23 cellular contexts compared by ENCODE assay signal in genomic region chr15:33980159-33980558, GRCh38. TPM values are rescaled to one million over a fixed set of nuclear protein-coding genes. Genes with fewer than 3 reads are reported as not detected.
DNase-seq lines count a peak whose midpoint lies in the region; ATAC-seq, FAIRE-seq and TF ChIP-seq lines count a peak whose summit lies in the region.
"Had no signal": no experiment of that assay in that cellular context is flagged by ENCODE, and none has a peak within 500 bp of the region (broad histone marks: within the 10 kb centered on the region; RNA-seq: fewer than 3 reads in every experiment).

No MANE protein-coding gene starts in this region.

- H3K4me3 ChIP-seq in K562: no peak overlapping the region
- H3K4me3 ChIP-seq in keratinocyte (ENCODE audit: control insufficient read depth in 2 of 3, extremely low read depth in 1 of 3, insufficient read depth in 2 of 3, low read depth in 1 of 3, low read length in 3 of 3): no peak overlapping the region
- H3K4me3 ChIP-seq: GM23338 had no signal

- no peaks in the 10 kb centered on the region for H3K4me1 ChIP-seq in K562 (replicated peaks in 1 of 2; ENCODE audit: control insufficient read depth in 2 of 2, insufficient read depth in 2 of 2, low read length in 2 of 2)
- no peaks in the 10 kb centered on the region for H3K4me1 ChIP-seq in keratinocyte (ENCODE audit: control insufficient read depth, extremely low read depth, insufficient read depth, low read length)

- H3K79me2 ChIP-seq in K562 (ENCODE audit: control insufficient read depth, insufficient read depth, low read length) (no peaks in the 10 kb centered on the region), keratinocyte (ENCODE audit: control insufficient read depth, insufficient read depth, low read length) (no peaks in the 10 kb centered on the region)

- H3K9me1 ChIP-seq in K562 (ENCODE audit: control insufficient read depth, insufficient read depth, low read length) (no peaks in the 10 kb centered on the region), keratinocyte (ENCODE audit: control insufficient read depth, extremely low read depth, insufficient read depth, low read length) (no peaks in the 10 kb centered on the region)

- POLR2A ChIA-PET in K562 (lab: Yijun Ruan, JAX): no interaction called here

- no peak overlapping the region for H2AFZ ChIP-seq in K562 (ENCODE audit: low read depth, low read length)
- no peak overlapping the region for H2AFZ ChIP-seq in keratinocyte (ENCODE audit: control insufficient read depth, low read length)
- H2AFZ ChIP-seq: GM23338 had no signal

- FAIRE-seq in H54 (lab: Jason Lieb, UNC) (peak; percentile 30), K562 (lab: Jason Lieb, UNC) (peak; percentile 11), keratinocyte (lab: Jason Lieb, UNC) (peak; percentile 74)
- FAIRE-seq: D721Med, G401.6, GM12891, HepG2 had no signal

- ATAC-seq in K562 (no peak), GM18519 (IDR thresholded peaks at IDR 0.05; ENCODE audit: low FRiP score, unreplicated experiment) (no peak)
- ATAC-seq: GM23338, HCT116, HepG2 had no signal

- TF ChIP-seq EP300 in K562 (IDR thresholded peaks at IDR 0.05; ENCODE audit: low read length): no peak

- H3K36me3 ChIP-seq in K562 (ENCODE audit: control insufficient read depth, insufficient read depth, low read length): no peaks in the 10 kb centered on the region
- no peaks in the 10 kb centered on the region for H3K36me3 ChIP-seq in keratinocyte (ENCODE audit: control insufficient read depth in 2 of 2, extremely low read depth in 1 of 2, insufficient read depth in 2 of 2, low read length in 2 of 2)
- H3K36me3 ChIP-seq: BE2C had no signal

- BruUV-seq in K562 (replicated peaks; lab: Mats Ljungman, UMichigan): no TSS peak

- H4K20me1 ChIP-seq in K562 (replicated peaks; ENCODE audit: control insufficient read depth, insufficient read depth, low read length) (no peaks in the 10 kb centered on the region; the same call in 1 of the 2 replicates), keratinocyte (ENCODE audit: control insufficient read depth, extremely low read depth, insufficient read depth, low read length) (no peaks in the 10 kb centered on the region)

- CTCF ChIA-PET in K562 (lab: Yijun Ruan, JAX; ENCODE audit: low intra/inter-chr PET ratio): no interaction called here

- TF ChIP-seq CTCF in K562 (IDR thresholded peaks at IDR 0.05 in 2 of 3, conservative IDR thresholded peaks at IDR 0.05 in 1 of 3; ENCODE audit: insufficient read depth in 2 of 3, low read depth in 1 of 3, low read length in 3 of 3) (no peak), keratinocyte (optimal IDR thresholded peaks at IDR 0.05 in 1 of 3, IDR thresholded peaks at IDR 0.05 in 1 of 3, conservative IDR thresholded peaks at IDR 0.05 in 1 of 3; ENCODE audit: extremely low read depth in 1 of 3, insufficient read depth in 2 of 3, low read length in 3 of 3) (no peak), mesothelial cell of epicardium (IDR thresholded peaks at IDR 0.05; ENCODE audit: unreplicated experiment) (no peak)

- H3K9ac ChIP-seq in K562 (ENCODE audit: insufficient read depth in 1 of 2, low read depth in 2 of 2, low read length in 2 of 2): no peak overlapping the region
- no peak overlapping the region for H3K9ac ChIP-seq in keratinocyte (ENCODE audit: control insufficient read depth, extremely low read depth, insufficient read depth, low read length)

- in situ Hi-C loops in K562 (cut with MboI): no loop called here

- intact Hi-C loops in K562 (cut with micrococcal nuclease): no loop called here

- H3K36me3 Mint-ChIP-seq in mesothelial cell of epicardium: no peaks in the 10 kb centered on the region
- H3K36me3 Mint-ChIP-seq: CD4-positive, CD25-positive, alpha-beta regulatory T cell; IgD-negative memory B cell had no signal

- TF ChIP-seq POLR2A in H54 (IDR thresholded peaks at IDR 0.05; ENCODE audit: low read depth, low read length): no peak
- TF ChIP-seq POLR2A in K562 (conservative IDR thresholded peaks at IDR 0.05): no peak

- no peak overlapping the region for H3K27ac Mint-ChIP-seq in mesothelial cell of epicardium
- H3K27ac Mint-ChIP-seq: CD4-positive, CD25-positive, alpha-beta regulatory T cell had no signal

- no peaks in the 10 kb centered on the region for H3K4me1 Mint-ChIP-seq in mesothelial cell of epicardium
- H3K4me1 Mint-ChIP-seq: IgD-negative memory B cell had no signal

- no peak for TF ChIP-seq RAD21 in K562 (CRISPR knock-in tag; conservative IDR thresholded peaks at IDR 0.05 in 1 of 2, IDR thresholded peaks at IDR 0.05 in 1 of 2)

- H3K4me3 Mint-ChIP-seq in mesothelial cell of epicardium: no peak overlapping the region
- H3K4me3 Mint-ChIP-seq: CD4-positive, CD25-positive, alpha-beta regulatory T cell; CD8-positive, alpha-beta memory T cell; GM23338 had no signal

- H3K4me2 ChIP-seq in K562 (ENCODE audit: insufficient read depth, low read length): no peak overlapping the region
- no peak overlapping the region for H3K4me2 ChIP-seq in keratinocyte (ENCODE audit: control insufficient read depth, extremely low read depth, insufficient read depth, low read depth, low read length)
- H3K4me2 ChIP-seq: GM23338 had no signal

- no peaks in the 10 kb centered on the region for H3K27me3 Mint-ChIP-seq in mesothelial cell of epicardium (ENCODE audit: low read depth)
- H3K27me3 Mint-ChIP-seq: CD4-positive, CD25-positive, alpha-beta regulatory T cell; CD8-positive, alpha-beta memory T cell; IgD-negative memory B cell had no signal

- H3K9me3 ChIP-seq in K562 (replicated peaks; ENCODE audit: control insufficient read depth, insufficient read depth, low read depth, low read length): no peaks in the 10 kb centered on the region
- H3K9me3 ChIP-seq in keratinocyte (ENCODE audit: control insufficient read depth, low read depth, low read length): no peaks in the 10 kb centered on the region
- H3K9me3 ChIP-seq: BE2C, Caco-2 had no signal

- 3% methylated on average over 7 of the region's 7 CpGs for WGBS in K562 (ENCODE audit: insufficient coverage, low coverage, missing lambda C conversion rate)

- no peaks in the 10 kb centered on the region for H3K9me3 Mint-ChIP-seq in mesothelial cell of epicardium
- H3K9me3 Mint-ChIP-seq: CD4-positive, CD25-positive, alpha-beta regulatory T cell; CD8-positive, alpha-beta memory T cell; GM23338; IgD-negative memory B cell had no signal

- DNase-seq in H54 (ENCODE audit: insufficient read length, low spot score) (no peak), K562 (ENCODE audit: extremely low read depth in 1 of 4, low spot score in 3 of 4) (no peak), keratinocyte (ENCODE audit: low read depth, low spot score) (no peak), putamen (ENCODE audit: low spot score) (peak; percentile 70), NCI-H1105 treated with DMSO at 0.1 percent for 48 hours (lab: John Stamatoyannopoulos, UW) (no peak), mesothelial cell of epicardium (ENCODE audit: low spot score in 2 of 2, unreplicated experiment in 2 of 2) (no peak)
- DNase-seq: ACHN; BE2C; C1 segment of cervical spinal cord; Caco-2; CD4-positive, CD25-positive, alpha-beta regulatory T cell; CD8-positive, alpha-beta memory T cell; H7; KG1 had no signal

- H3K27me3 ChIP-seq in K562 (ENCODE audit: control insufficient read depth in 2 of 2, insufficient read depth in 2 of 2, low read length in 2 of 2) (no peaks in the 10 kb centered on the region; a peak in 2 of 5 replicates), keratinocyte (ENCODE audit: control insufficient read depth, extremely low read depth, insufficient read depth, low read length) (no peaks in the 10 kb centered on the region)
- H3K27me3 ChIP-seq: BE2C had no signal

- no peak overlapping the region for H3K27ac ChIP-seq in K562 (ENCODE audit: extremely low read depth, low read depth, low read length)
- H3K27ac ChIP-seq in keratinocyte (ENCODE audit: control insufficient read depth, insufficient read depth, low read length): no peak overlapping the region
- H3K27ac ChIP-seq: HL-60 had no signal

- dilution Hi-C loops in keratinocyte (cut with MboI; ENCODE audit: extremely low pct_ligation_motif_present, low sequenced_read_pairs): no loop called here

RNA-seq across cellular contexts. Expression of gene CHRM5, which starts 11.9 kb away (rescaled TPM):
- total RNA-seq in K562 (2011; cell fraction: chromatin; rRNA removed; ENCODE audit: low replicate concordance): not detected in 2 replicates
- total RNA-seq in K562 (2011; cell fraction: nucleolus; rRNA removed): not detected in 2 replicates
- total RNA-seq in K562 (2011; cell fraction: nucleoplasm; rRNA removed): not detected in 2 replicates
- total RNA-seq in K562 (2014; rRNA removed) (not detected in 2 replicates), K562 (2014; rRNA removed; fragmentation: Illumina TruSeq; extraction: Trizol) (not detected in 2 replicates), K562 (2015; rRNA removed; fragmentation: Illumina TruSeq; extraction: Trizol) (not detected in 2 replicates), K562 (2021) (not detected in 2 replicates), mesothelial cell of epicardium (0.13 TPM in 1 of 3 replicates, not detected in the others)
- polyA plus RNA-seq in K562 (2011; rRNA removed) (not detected in 2 replicates), K562 (2014; fragmentation: Illumina TruSeq; extraction: Trizol) (not detected in 2 replicates), K562 (2014; fragmentation: Nextera tagmentation; extraction: Ambion mirVana) (not detected), K562 (2014; rRNA removed) (not detected in 2 replicates), keratinocyte (0.01 to 0.02 TPM in 2 of 3 replicates, not detected in the other)
- polyA plus RNA-seq in K562 (2011; cell fraction: cytosol; rRNA removed): not detected in 2 replicates
- polyA plus RNA-seq in K562 (2011; cell fraction: nucleus; rRNA removed): not detected in 2 replicates
- 0.04 and 0.07 TPM in 2 replicates for polyA plus RNA-seq in K562 (2012)
- polyA minus RNA-seq in K562 (2011; rRNA and poly(A)+ RNA removed): not detected in 2 replicates
- polyA minus RNA-seq in K562 (2011; cell fraction: cytosol; rRNA and poly(A)+ RNA removed): not detected in 2 replicates
- not detected in 2 replicates for polyA minus RNA-seq in K562 (2011; cell fraction: nucleus; rRNA and poly(A)+ RNA removed)
- not detected for polyA plus RNA-seq in keratinocyte (2011; ENCODE audit: low read depth)
- polyA plus RNA-seq in keratinocyte (2011; cell fraction: cytosol; rRNA removed): not detected in 2 replicates
- not detected in 2 replicates for polyA plus RNA-seq in keratinocyte (2011; cell fraction: nucleus; rRNA removed)
- 0.27 TPM in 1 of 2 replicates, not detected in the other for polyA plus RNA-seq in keratinocyte (2012; ENCODE audit: low replicate concordance)
- 0.03 TPM in 1 of 3 replicates, not detected in the others for polyA minus RNA-seq in keratinocyte
- not detected for polyA minus RNA-seq in keratinocyte (2011; cell fraction: cytosol; rRNA and poly(A)+ RNA removed)
- polyA minus RNA-seq in keratinocyte (2011; cell fraction: nucleus; rRNA and poly(A)+ RNA removed): not detected in 2 replicates
- total RNA-seq: Caco-2; CD4-positive, CD25-positive, alpha-beta regulatory T cell; CD8-positive, alpha-beta memory T cell; GM23338; H7; HepG2 had no signal
- polyA plus RNA-seq: CD4-positive, CD25-positive, alpha-beta regulatory T cell; CD8-positive, alpha-beta memory T cell; GM23338; HepG2; IgD-negative memory B cell had no signal

RNA-seq across cellular contexts. Expression of gene AVEN, which starts 58.8 kb away (rescaled TPM):
- 0.49 and 0.77 TPM in 2 replicates for total RNA-seq in K562 (2011; cell fraction: chromatin; rRNA removed; ENCODE audit: low replicate concordance)
- total RNA-seq in K562 (2011; cell fraction: nucleolus; rRNA removed): 0.50 and 0.53 TPM in 2 replicates
- 1.2 and 1.4 TPM in 2 replicates for total RNA-seq in K562 (2011; cell fraction: nucleoplasm; rRNA removed)
- total RNA-seq in K562 (2014; rRNA removed) (4.7 and 6.4 TPM in 2 replicates), K562 (2014; rRNA removed; fragmentation: Illumina TruSeq; extraction: Trizol) (5.5 and 5.6 TPM in 2 replicates), K562 (2015; rRNA removed; fragmentation: Illumina TruSeq; extraction: Trizol) (3.7 and 3.9 TPM in 2 replicates), K562 (2021) (3.7 and 4.8 TPM in 2 replicates), mesothelial cell of epicardium (6.8 to 8.6 TPM (median 7.7 TPM) in 3 replicates)
- polyA plus RNA-seq in K562 (2011; rRNA removed) (2.8 and 2.9 TPM in 2 replicates), K562 (2014; fragmentation: Illumina TruSeq; extraction: Trizol) (3.2 and 4.8 TPM in 2 replicates), K562 (2014; fragmentation: Nextera tagmentation; extraction: Ambion mirVana) (1 to 10 TPM; 1.5 to 1.9 TPM), K562 (2014; rRNA removed) (3.3 and 4.7 TPM in 2 replicates), keratinocyte (10.6 to 16.6 TPM (median 14.4 TPM) in 3 replicates)
- 0.95 and 2.0 TPM in 2 replicates for polyA plus RNA-seq in K562 (2011; cell fraction: cytosol; rRNA removed)
- 0.70 and 0.77 TPM in 2 replicates for polyA plus RNA-seq in K562 (2011; cell fraction: nucleus; rRNA removed)
- 4.7 and 4.8 TPM in 2 replicates for polyA plus RNA-seq in K562 (2012)
- 2.0 and 3.2 TPM in 2 replicates for polyA minus RNA-seq in K562 (2011; rRNA and poly(A)+ RNA removed)
- polyA minus RNA-seq in K562 (2011; cell fraction: cytosol; rRNA and poly(A)+ RNA removed): 1.8 and 3.2 TPM in 2 replicates
- polyA minus RNA-seq in K562 (2011; cell fraction: nucleus; rRNA and poly(A)+ RNA removed): 0.40 and 1.1 TPM in 2 replicates
- polyA plus RNA-seq in keratinocyte (2011; ENCODE audit: low read depth): 16.7 TPM
- 12.7 and 17.0 TPM in 2 replicates for polyA plus RNA-seq in keratinocyte (2011; cell fraction: cytosol; rRNA removed)
- polyA plus RNA-seq in keratinocyte (2011; cell fraction: nucleus; rRNA removed): 8.8 and 9.8 TPM in 2 replicates
- 17.3 and 19.7 TPM in 2 replicates for polyA plus RNA-seq in keratinocyte (2012; ENCODE audit: low replicate concordance)
- 3.9 to 9.7 TPM (median 4.7 TPM) in 3 replicates for polyA minus RNA-seq in keratinocyte
- 6.5 TPM for polyA minus RNA-seq in keratinocyte (2011; cell fraction: cytosol; rRNA and poly(A)+ RNA removed)
- 3.2 and 9.9 TPM in 2 replicates for polyA minus RNA-seq in keratinocyte (2011; cell fraction: nucleus; rRNA and poly(A)+ RNA removed)
